Comparison of ENCODE assay signal across 19 cellular contexts in genomic region chr12:52083638-52083996, GRCh38. TPM values are rescaled to one million over a fixed set of nuclear protein-coding genes. Genes with fewer than 3 reads are reported as not detected.
DNase-seq lines count a peak whose midpoint lies in the region; ATAC-seq, FAIRE-seq and TF ChIP-seq lines count a peak whose summit lies in the region.
"Had no signal": no experiment of that assay in that cellular context is flagged by ENCODE, and none has a peak within 500 bp of the region (broad histone marks: within the 10 kb centered on the region; RNA-seq: fewer than 3 reads in every experiment).

No MANE protein-coding gene starts in this region.

- no peak overlapping the region for H3K4me3 ChIP-seq in astrocyte (ENCODE audit: insufficient read depth, low read depth, low read length)
- H3K4me3 ChIP-seq: BLaER1 treated with 17β-estradiol and CSF1 and Interleukin-3, amounts not matched to agents 10 nM and 100 nM; esophagus muscularis mucosa; gastroesophageal sphincter; HAP-1; K562; lower lobe of right lung had no signal

- peaks cover 51% of the 10 kb centered on the region for H4K20me1 ChIP-seq in astrocyte (ENCODE audit: insufficient read depth, low read length)

- H3K4me3 Mint-ChIP-seq in activated T-cell treated with anti-CD3 and anti-CD28 coated beads, Interleukin-2, amount 50 U/mL, for 72 hours, result no peak overlapping the region
- H3K4me3 Mint-ChIP-seq in HFFc6 (no peak overlapping the region), astrocyte (ENCODE audit: unreplicated experiment) (no peak overlapping the region)
- no peak overlapping the region for H3K4me3 Mint-ChIP-seq in stimulated activated memory B cell treated with anti-CD40 and anti-IgM and Interleukin-4, amounts not matched to agents 10 μg/mL and 1 μg/mL and 100 μg/mL, for 72 hours
- H3K4me3 Mint-ChIP-seq in activated CD8-positive, alpha-beta memory T cell treated with anti-CD3 and anti-CD28 coated beads, Interleukin-2, amount 10 ng/mL, durations not matched to agents 7 days and 5 days, result no peak overlapping the region
- H3K4me3 Mint-ChIP-seq: effector memory CD8-positive, alpha-beta T cell had no signal

- TF ChIP-seq CTCF in HFFc6 (IDR thresholded peaks at IDR 0.05) (peak; percentile 66), astrocyte (IDR thresholded peaks at IDR 0.05; ENCODE audit: insufficient read depth, low read depth, low read length) (no peak)

- peaks cover 12% of the 10 kb centered on the region for H3K27me3 Mint-ChIP-seq in activated T-cell treated with anti-CD3 and anti-CD28 coated beads, Interleukin-2, amount 50 U/mL, for 72 hours (ENCODE audit: low read depth)
- H3K27me3 Mint-ChIP-seq in HFFc6 (ENCODE audit: insufficient read depth) (peaks cover 16% of the 10 kb centered on the region), astrocyte (ENCODE audit: low read depth, unreplicated experiment) (peaks cover 26% of the 10 kb centered on the region)
- peaks cover 20% of the 10 kb centered on the region for H3K27me3 Mint-ChIP-seq in stimulated activated memory B cell treated with anti-CD40 and anti-IgM and Interleukin-4, amounts not matched to agents 10 μg/mL and 1 μg/mL and 100 μg/mL, for 72 hours
- peaks cover 20% of the 10 kb centered on the region for H3K27me3 Mint-ChIP-seq in activated CD8-positive, alpha-beta memory T cell treated with anti-CD3 and anti-CD28 coated beads, Interleukin-2, amount 10 ng/mL, durations not matched to agents 7 days and 5 days

- no peaks in the 10 kb centered on the region for H3K36me3 Mint-ChIP-seq in activated T-cell treated with anti-CD3 and anti-CD28 coated beads, Interleukin-2, amount 50 U/mL, for 72 hours (ENCODE audit: insufficient read depth in 2 of 2)
- H3K36me3 Mint-ChIP-seq in HFFc6 (ENCODE audit: low read depth) (no peaks in the 10 kb centered on the region), astrocyte (ENCODE audit: low read depth, unreplicated experiment) (peaks cover 17% of the 10 kb centered on the region)
- peaks cover 7% of the 10 kb centered on the region for H3K36me3 Mint-ChIP-seq in stimulated activated memory B cell treated with anti-CD40 and anti-IgM and Interleukin-4, amounts not matched to agents 10 μg/mL and 1 μg/mL and 100 μg/mL, for 72 hours
- H3K36me3 Mint-ChIP-seq in activated CD8-positive, alpha-beta memory T cell treated with anti-CD3 and anti-CD28 coated beads, Interleukin-2, amount 10 ng/mL, durations not matched to agents 7 days and 5 days, result no peaks in the 10 kb centered on the region

- peak overlapping the region; percentile 61 for H3K27ac Mint-ChIP-seq in activated T-cell treated with anti-CD3 and anti-CD28 coated beads, Interleukin-2, amount 50 U/mL, for 72 hours
- H3K27ac Mint-ChIP-seq in HFFc6 (no peak overlapping the region), astrocyte (ENCODE audit: unreplicated experiment) (peak overlapping the region; percentile 8)
- peak overlapping the region; percentile 26 for H3K27ac Mint-ChIP-seq in stimulated activated memory B cell treated with anti-CD40 and anti-IgM and Interleukin-4, amounts not matched to agents 10 μg/mL and 1 μg/mL and 100 μg/mL, for 72 hours
- no peak overlapping the region for H3K27ac Mint-ChIP-seq in activated CD8-positive, alpha-beta memory T cell treated with anti-CD3 and anti-CD28 coated beads, Interleukin-2, amount 10 ng/mL, durations not matched to agents 7 days and 5 days

- peaks cover 15% of the 10 kb centered on the region for H3K4me1 ChIP-seq in astrocyte (ENCODE audit: insufficient read depth, low read length)
- H3K4me1 ChIP-seq: HAP-1 had no signal

- H3K9ac ChIP-seq in astrocyte (ENCODE audit: low read length), result no peak overlapping the region

- peaks cover 5% of the 10 kb centered on the region for H3K79me2 ChIP-seq in astrocyte (ENCODE audit: insufficient read depth, low read length)

- H3K27me3 ChIP-seq in astrocyte (ENCODE audit: insufficient read depth, low read length), result peaks cover 3% of the 10 kb centered on the region

- H3K9me3 Mint-ChIP-seq in activated T-cell treated with anti-CD3 and anti-CD28 coated beads, Interleukin-2, amount 50 U/mL, for 72 hours, result no peaks in the 10 kb centered on the region
- H3K9me3 Mint-ChIP-seq in HFFc6 (no peaks in the 10 kb centered on the region), astrocyte (ENCODE audit: unreplicated experiment) (no peaks in the 10 kb centered on the region)
- H3K9me3 Mint-ChIP-seq in stimulated activated memory B cell treated with anti-CD40 and anti-IgM and Interleukin-4, amounts not matched to agents 10 μg/mL and 1 μg/mL and 100 μg/mL, for 72 hours, result no peaks in the 10 kb centered on the region
- no peaks in the 10 kb centered on the region for H3K9me3 Mint-ChIP-seq in activated CD8-positive, alpha-beta memory T cell treated with anti-CD3 and anti-CD28 coated beads, Interleukin-2, amount 10 ng/mL, durations not matched to agents 7 days and 5 days (ENCODE audit: low read depth)
- H3K9me3 Mint-ChIP-seq: effector memory CD8-positive, alpha-beta T cell had no signal

- no peak overlapping the region for H3K27ac ChIP-seq in astrocyte (ENCODE audit: low read depth, low read length)
- H3K27ac ChIP-seq: BLaER1 treated with 17β-estradiol and CSF1 and Interleukin-3, amounts not matched to agents 10 nM and 100 nM had no signal

- CTCF ChIA-PET in activated CD8-positive, alpha-beta memory T cell treated with anti-CD3 and anti-CD28 coated beads, Interleukin-2, amount 10 ng/mL, durations not matched to agents 7 days and 5 days (lab: Charles Lee), result interaction anchor here (0.8 to 15.9 kb wide), 10 partner anchors 13 to 90 kb away, joined by 3 to 410 read pairs (median 5); partner anchors contain the start of gene ATG101

- no peaks in the 10 kb centered on the region for H3K9me3 ChIP-seq in astrocyte (ENCODE audit: insufficient read depth, low read depth, low read length)
- H3K9me3 ChIP-seq: BLaER1 treated with 17β-estradiol and CSF1 and Interleukin-3, amounts not matched to agents 10 nM and 100 nM; esophagus muscularis mucosa; gastroesophageal sphincter; HAP-1; lower lobe of right lung had no signal

- no peak overlapping the region for H3K4me2 ChIP-seq in astrocyte (ENCODE audit: low read length)

- H2AFZ ChIP-seq in astrocyte (ENCODE audit: low read depth, low read length), result no peak overlapping the region

- H3K4me1 Mint-ChIP-seq in activated T-cell treated with anti-CD3 and anti-CD28 coated beads, Interleukin-2, amount 50 U/mL, for 72 hours (ENCODE audit: low read depth), result peaks cover 14% of the 10 kb centered on the region
- H3K4me1 Mint-ChIP-seq in HFFc6 (ENCODE audit: low read depth) (peaks cover 28% of the 10 kb centered on the region), astrocyte (ENCODE audit: low read depth, unreplicated experiment) (peaks cover 16% of the 10 kb centered on the region)
- H3K4me1 Mint-ChIP-seq in stimulated activated memory B cell treated with anti-CD40 and anti-IgM and Interleukin-4, amounts not matched to agents 10 μg/mL and 1 μg/mL and 100 μg/mL, for 72 hours, result peaks cover 54% of the 10 kb centered on the region
- peaks cover 4% of the 10 kb centered on the region for H3K4me1 Mint-ChIP-seq in activated CD8-positive, alpha-beta memory T cell treated with anti-CD3 and anti-CD28 coated beads, Interleukin-2, amount 10 ng/mL, durations not matched to agents 7 days and 5 days

- ATAC-seq in activated T-cell treated with anti-CD3 and anti-CD28 coated beads, Interleukin-2, amount 50 U/mL, for 72 hours (replicated peaks in 1 of 2), result no peak
- no peak for ATAC-seq in stimulated activated memory B cell treated with anti-CD40 and anti-IgM and Interleukin-4, amounts not matched to agents 10 μg/mL and 1 μg/mL and 100 μg/mL, for 72 hours
- ATAC-seq in activated CD8-positive, alpha-beta memory T cell treated with anti-CD3 and anti-CD28 coated beads, Interleukin-2, amount 10 ng/mL, durations not matched to agents 7 days and 5 days, result no peak

- DNase-seq in activated T-cell treated with anti-CD3 and anti-CD28 coated beads, Interleukin-2, amount 50 U/mL, for 72 hours, result no peak
- DNase-seq in activated T-cell treated with anti-CD3 and anti-CD28 coated beads, Interleukin-2, amount 50 U/mL, for 1 hour, result no peak
- DNase-seq in HFFc6 (no peak), astrocyte (ENCODE audit: low read depth) (no peak), DMS114 treated with DMSO at 0.1 percent for 48 hours (lab: John Stamatoyannopoulos, UW; ENCODE audit: unreplicated experiment) (no peak), T-helper 2 cell (no peak)
- no peak for DNase-seq in activated CD8-positive, alpha-beta memory T cell treated with anti-CD3 and anti-CD28 coated beads, Interleukin-2, amount 10 ng/mL, durations not matched to agents 7 days and 5 days
- DNase-seq: DMS 273 treated with DMSO at 0.1 percent for 48 hours had no signal

- H3K36me3 ChIP-seq in astrocyte (ENCODE audit: insufficient read depth, low read length), result no peaks in the 10 kb centered on the region
- H3K36me3 ChIP-seq: HAP-1 had no signal

- no peak for FAIRE-seq in astrocyte (lab: Jason Lieb, UNC)
- FAIRE-seq: colon, G401.6, small intestine had no signal

RNA-seq across cellular contexts. Expression of gene SMIM41, which starts 4.1 kb away (rescaled TPM):
- total RNA-seq in activated T-cell treated with anti-CD3 and anti-CD28 coated beads, Interleukin-2, amount 50 U/mL, for 72 hours, result not detected
- total RNA-seq in HFFc6 (2021; fragmentation: NEBNext Ultra II Directional; extraction: Animal tissue kit (Norgen Biotek cat#: 25700)), result not detected
- total RNA-seq in astrocyte, result 0.18 TPM in 1 of 2 replicates, not detected in the other
- total RNA-seq in activated CD8-positive, alpha-beta memory T cell treated with anti-CD3 and anti-CD28 coated beads, Interleukin-2, amount 10 ng/mL, durations not matched to agents 7 days and 5 days, result not detected
- total RNA-seq: K562 had no signal

RNA-seq across cellular contexts. Expression of gene ATG101, which starts 13.8 kb away (rescaled TPM):
- total RNA-seq in activated T-cell treated with anti-CD3 and anti-CD28 coated beads, Interleukin-2, amount 50 U/mL, for 72 hours, result 10 to 100 TPM; 52.6 to 53.4 TPM
- 10 to 100 TPM; 62.1 to 73.6 (median 66.6) TPM for total RNA-seq in HFFc6 (2021; fragmentation: NEBNext Ultra II Directional; extraction: Animal tissue kit (Norgen Biotek cat#: 25700))
- 54.2 and 60.4 TPM in 2 replicates for total RNA-seq in astrocyte
- total RNA-seq in activated CD8-positive, alpha-beta memory T cell treated with anti-CD3 and anti-CD28 coated beads, Interleukin-2, amount 10 ng/mL, durations not matched to agents 7 days and 5 days, result 10 to 100 TPM; 33.3 to 42.2 TPM

RNA-seq across cellular contexts. Expression of gene NR4A1, which starts 32.4 kb away (rescaled TPM):
- 100 to 1,000 TPM; 113 to 136 TPM for total RNA-seq in activated T-cell treated with anti-CD3 and anti-CD28 coated beads, Interleukin-2, amount 50 U/mL, for 72 hours
- 10 to 100 TPM; 10.3 to 46.6 (median 43.6) TPM for total RNA-seq in HFFc6 (2021; fragmentation: NEBNext Ultra II Directional; extraction: Animal tissue kit (Norgen Biotek cat#: 25700))
- 1.6 and 2.3 TPM in 2 replicates for total RNA-seq in astrocyte
- total RNA-seq in activated CD8-positive, alpha-beta memory T cell treated with anti-CD3 and anti-CD28 coated beads, Interleukin-2, amount 10 ng/mL, durations not matched to agents 7 days and 5 days, result 10 to 100 TPM in 1 of 2 experiments, 1 to 10 TPM in 1; 8.4 to 41.8 TPM

Comparison
In these comparisons a context has a peak if more than half of its experiments do, and no peak if none do; other contexts are left out.
1. H3K27ac Mint-ChIP-seq: peak in activated T-cell treated with anti-CD3 and anti-CD28 coated beads, Interleukin-2, amount 50 U/mL, for 72 hours (single experiment), astrocyte (single experiment) and stimulated activated memory B cell treated with anti-CD40 and anti-IgM and Interleukin-4, amounts not matched to agents 10 μg/mL and 1 μg/mL and 100 μg/mL, for 72 hours (single experiment); none in HFFc6 (single experiment) and activated CD8-positive, alpha-beta memory T cell treated with anti-CD3 and anti-CD28 coated beads, Interleukin-2, amount 10 ng/mL, durations not matched to agents 7 days and 5 days (single experiment).